ENCODE assay signal across 1 cellular context in genomic region chr6:1170793-1171192, GRCh38.
TF ChIP-seq lines count a peak whose summit lies in the region.

No MANE protein-coding gene starts in this region.

TF ChIP-seq in HEK293, 187 proteins besides CTCF, POLR2A, EP300 and RAD21 (continued from another document and continues in another):
- TF ChIP-seq PRDM2 (tag by site-specific recombination; IDR thresholded peaks at IDR 0.05; ENCODE audit: borderline replicate concordance) (no peak), ZNF707 (tag by site-specific recombination; IDR thresholded peaks at IDR 0.05) (no peak), SCRT2 (tag by site-specific recombination; IDR thresholded peaks at IDR 0.05) (no peak), ZSCAN4 (tag by site-specific recombination; IDR thresholded peaks at IDR 0.05) (no peak), ZIC2 (tag by site-specific recombination; IDR thresholded peaks at IDR 0.05) (peak; percentile 6; the same call in 1 of the 2 replicates), ZNF768 (tag by site-specific recombination; IDR thresholded peaks at IDR 0.05) (no peak), GLI2 (tag by site-specific recombination; IDR thresholded peaks at IDR 0.05; ENCODE audit: borderline replicate concordance, low read depth) (no peak), SP2 (tag by site-specific recombination; IDR thresholded peaks at IDR 0.05) (no peak), ZNF184 (tag by site-specific recombination; IDR thresholded peaks at IDR 0.05) (peak; percentile 63; the same call in 1 of the 2 replicates), ZNF239 (tag by site-specific recombination; IDR thresholded peaks at IDR 0.05) (no peak), ZNF174 (tag by site-specific recombination; IDR thresholded peaks at IDR 0.05) (no peak), ZSCAN23 (tag by site-specific recombination; IDR thresholded peaks at IDR 0.05) (no peak), ZNF132 (tag by site-specific recombination; IDR thresholded peaks at IDR 0.05; ENCODE audit: borderline replicate concordance) (no peak), HOXA7 (CRISPR knock-in tag; IDR thresholded peaks at IDR 0.05; ENCODE audit: borderline replicate concordance) (no peak), ZFP69B (tag by site-specific recombination; IDR thresholded peaks at IDR 0.05) (no peak), ZNF146 (tag by site-specific recombination; IDR thresholded peaks at IDR 0.05) (no peak), ZNF596 (tag by site-specific recombination; IDR thresholded peaks at IDR 0.05) (no peak), ZNF830 (tag by site-specific recombination; IDR thresholded peaks at IDR 0.05; ENCODE audit: low read depth) (no peak), INSM2 (tag by site-specific recombination; IDR thresholded peaks at IDR 0.05) (no peak), ZNF510 (tag by site-specific recombination; IDR thresholded peaks at IDR 0.05; ENCODE audit: insufficient replicate concordance) (no peak), ZBTB7A (tag by site-specific recombination; IDR thresholded peaks at IDR 0.05; ENCODE audit: low read depth) (no peak), ZNF654 (tag by site-specific recombination; IDR thresholded peaks at IDR 0.05; ENCODE audit: low read depth) (no peak), ZNF600 (tag by site-specific recombination; IDR thresholded peaks at IDR 0.05) (no peak), ZNF274 (IDR thresholded peaks at IDR 0.05; ENCODE audit: low read length) (no peak), ZNF274 (tag by site-specific recombination; IDR thresholded peaks at IDR 0.05; ENCODE audit: borderline replicate concordance) (no peak), ZNF501 (tag by site-specific recombination; IDR thresholded peaks at IDR 0.05) (no peak), ZNF488 (tag by site-specific recombination; IDR thresholded peaks at IDR 0.05) (no peak), ZNF48 (tag by site-specific recombination; IDR thresholded peaks at IDR 0.05) (no peak), TSHZ1 (tag by site-specific recombination; IDR thresholded peaks at IDR 0.05; ENCODE audit: borderline replicate concordance) (no peak), GLIS1 (tag by site-specific recombination; IDR thresholded peaks at IDR 0.05) (no peak), ZNF621 (tag by site-specific recombination; IDR thresholded peaks at IDR 0.05) (no peak), ZNF473 (tag by site-specific recombination; IDR thresholded peaks at IDR 0.05) (no peak), ZNF248 (tag by site-specific recombination; IDR thresholded peaks at IDR 0.05) (0 out of 2 replicates have a peak, but pooled peaks have one; percentile 19), ZNF350 (tag by site-specific recombination; IDR thresholded peaks at IDR 0.05) (peak; percentile 80; the same call in 1 of the 2 replicates)
- TF ChIP-seq, protein P1, sequence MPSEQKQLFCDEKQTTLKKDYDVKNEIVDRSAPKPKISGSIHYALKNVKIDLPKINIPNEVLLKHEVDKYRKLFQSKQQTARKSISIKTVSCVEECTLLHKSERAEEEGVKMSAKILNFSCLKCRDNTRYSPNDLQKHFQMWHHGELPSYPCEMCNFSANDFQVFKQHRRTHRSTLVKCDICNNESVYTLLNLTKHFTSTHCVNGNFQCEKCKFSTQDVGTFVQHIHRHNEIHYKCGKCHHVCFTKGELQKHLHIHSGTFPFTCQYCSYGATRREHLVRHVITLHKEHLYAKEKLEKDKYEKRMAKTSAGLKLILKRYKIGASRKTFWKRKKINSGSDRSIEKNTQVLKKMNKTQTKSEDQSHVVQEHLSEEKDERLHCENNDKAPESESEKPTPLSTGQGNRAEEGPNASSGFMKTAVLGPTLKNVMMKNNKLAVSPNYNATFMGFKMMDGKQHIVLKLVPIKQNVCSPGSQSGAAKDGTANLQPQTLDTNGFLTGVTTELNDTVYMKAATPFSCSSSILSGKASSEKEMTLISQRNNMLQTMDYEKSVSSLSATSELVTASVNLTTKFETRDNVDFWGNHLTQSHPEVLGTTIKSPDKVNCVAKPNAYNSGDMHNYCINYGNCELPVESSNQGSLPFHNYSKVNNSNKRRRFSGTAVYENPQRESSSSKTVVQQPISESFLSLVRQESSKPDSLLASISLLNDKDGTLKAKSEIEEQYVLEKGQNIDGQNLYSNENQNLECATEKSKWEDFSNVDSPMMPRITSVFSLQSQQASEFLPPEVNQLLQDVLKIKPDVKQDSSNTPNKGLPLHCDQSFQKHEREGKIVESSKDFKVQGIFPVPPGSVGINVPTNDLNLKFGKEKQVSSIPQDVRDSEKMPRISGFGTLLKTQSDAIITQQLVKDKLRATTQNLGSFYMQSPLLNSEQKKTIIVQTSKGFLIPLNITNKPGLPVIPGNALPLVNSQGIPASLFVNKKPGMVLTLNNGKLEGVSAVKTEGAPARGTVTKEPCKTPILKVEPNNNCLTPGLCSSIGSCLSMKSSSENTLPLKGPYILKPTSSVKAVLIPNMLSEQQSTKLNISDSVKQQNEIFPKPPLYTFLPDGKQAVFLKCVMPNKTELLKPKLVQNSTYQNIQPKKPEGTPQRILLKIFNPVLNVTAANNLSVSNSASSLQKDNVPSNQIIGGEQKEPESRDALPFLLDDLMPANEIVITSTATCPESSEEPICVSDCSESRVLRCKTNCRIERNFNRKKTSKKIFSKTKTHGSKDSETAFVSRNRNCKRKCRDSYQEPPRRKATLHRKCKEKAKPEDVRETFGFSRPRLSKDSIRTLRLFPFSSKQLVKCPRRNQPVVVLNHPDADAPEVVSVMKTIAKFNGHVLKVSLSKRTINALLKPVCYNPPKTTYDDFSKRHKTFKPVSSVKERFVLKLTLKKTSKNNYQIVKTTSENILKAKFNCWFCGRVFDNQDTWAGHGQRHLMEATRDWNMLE (tag by site-specific recombination; conservative IDR thresholded peaks at IDR 0.05; ENCODE audit: low read depth): no peak
- TF ChIP-seq, protein P2, sequence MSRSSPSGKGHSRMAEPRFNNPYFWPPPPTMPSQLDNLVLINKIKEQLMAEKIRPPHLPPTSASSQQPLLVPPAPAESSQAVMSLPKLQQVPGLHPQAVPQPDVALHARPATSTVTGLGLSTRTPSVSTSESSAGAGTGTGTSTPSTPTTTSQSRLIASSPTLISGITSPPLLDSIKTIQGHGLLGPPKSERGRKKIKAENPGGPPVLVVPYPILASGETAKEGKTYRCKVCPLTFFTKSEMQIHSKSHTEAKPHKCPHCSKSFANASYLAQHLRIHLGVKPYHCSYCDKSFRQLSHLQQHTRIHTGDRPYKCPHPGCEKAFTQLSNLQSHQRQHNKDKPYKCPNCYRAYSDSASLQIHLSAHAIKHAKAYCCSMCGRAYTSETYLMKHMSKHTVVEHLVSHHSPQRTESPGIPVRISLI (tag by site-specific recombination; IDR thresholded peaks at IDR 0.05): no peak
- TF ChIP-seq, protein P3, sequence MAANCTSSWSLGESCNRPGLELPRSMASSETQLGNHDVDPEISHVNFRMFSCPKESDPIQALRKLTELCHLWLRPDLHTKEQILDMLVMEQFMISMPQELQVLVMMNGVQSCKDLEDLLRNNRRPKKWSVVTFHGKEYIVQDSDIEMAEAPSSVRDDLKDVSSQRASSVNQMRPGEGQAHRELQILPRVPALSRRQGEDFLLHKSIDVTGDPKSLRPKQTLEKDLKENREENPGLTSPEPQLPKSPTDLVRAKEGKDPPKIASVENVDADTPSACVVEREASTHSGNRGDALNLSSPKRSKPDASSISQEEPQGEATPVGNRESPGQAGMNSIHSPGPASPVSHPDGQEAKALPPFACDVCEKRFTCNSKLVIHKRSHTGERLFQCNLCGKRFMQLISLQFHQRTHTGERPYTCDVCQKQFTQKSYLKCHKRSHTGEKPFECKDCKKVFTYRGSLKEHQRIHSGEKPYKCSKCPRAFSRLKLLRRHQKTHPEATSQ (tag by site-specific recombination; IDR thresholded peaks at IDR 0.05): no peak
- TF ChIP-seq, protein P4, sequence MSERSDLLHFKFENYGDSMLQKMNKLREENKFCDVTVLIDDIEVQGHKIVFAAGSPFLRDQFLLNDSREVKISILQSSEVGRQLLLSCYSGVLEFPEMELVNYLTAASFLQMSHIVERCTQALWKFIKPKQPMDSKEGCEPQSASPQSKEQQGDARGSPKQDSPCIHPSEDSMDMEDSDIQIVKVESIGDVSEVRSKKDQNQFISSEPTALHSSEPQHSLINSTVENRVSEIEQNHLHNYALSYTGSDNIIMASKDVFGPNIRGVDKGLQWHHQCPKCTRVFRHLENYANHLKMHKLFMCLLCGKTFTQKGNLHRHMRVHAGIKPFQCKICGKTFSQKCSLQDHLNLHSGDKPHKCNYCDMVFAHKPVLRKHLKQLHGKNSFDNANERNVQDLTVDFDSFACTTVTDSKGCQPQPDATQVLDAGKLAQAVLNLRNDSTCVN (tag by site-specific recombination; optimal IDR thresholded peaks at IDR 0.05): no peak
